ENCODE assay signal across 17 cellular contexts in genomic region chr4:127559981-127560380, GRCh38.
A peak's percentile ranks its signal among the peaks of the same experiment; 100 is the strongest.
DNase-seq lines count a peak whose midpoint lies in the region; ATAC-seq and TF ChIP-seq lines count a peak whose summit lies in the region.
"Had no signal": no experiment of that assay in that cellular context is flagged by ENCODE, and none has a peak within 500 bp of the region (broad histone marks: within the 10 kb centered on the region; RNA-seq: fewer than 3 reads in every experiment).

No MANE protein-coding gene starts in this region.

- no peak overlapping the region for H3T11ph ChIP-seq in H9 (ENCODE audit: low read length)

- no peak overlapping the region for H2AK5ac ChIP-seq in H9 (ENCODE audit: insufficient read length, low read length)
- peak overlapping the region; percentile 17 for H2AK5ac ChIP-seq in neuronal stem cell (ENCODE audit: low read depth, low read length)

- H3K4me1 Mint-ChIP-seq in H9 = no peaks in the 10 kb centered on the region
- H3K4me1 Mint-ChIP-seq: B cell; CD4-positive, CD25-positive, alpha-beta regulatory T cell; CD8-positive, alpha-beta memory T cell; GM23338 had no signal

- no peak overlapping the region for H4K5ac ChIP-seq in H9 (ENCODE audit: insufficient read length, low read depth, low read length)

- H3K23ac ChIP-seq in H9 (ENCODE audit: insufficient read length, low read depth, low read length) = no peak overlapping the region
- H3K23ac ChIP-seq in neuronal stem cell (ENCODE audit: low read depth, low read length, poor library complexity) = no peak overlapping the region

- intact Hi-C loops in upper lobe of right lung (cut with DNase I) = no loop called here

- no peaks in the 10 kb centered on the region for H3K27me3 Mint-ChIP-seq in H9 (ENCODE audit: low read depth)
- H3K27me3 Mint-ChIP-seq: B cell; CD4-positive, CD25-positive, alpha-beta regulatory T cell; CD8-positive, alpha-beta memory T cell had no signal

- no peaks in the 10 kb centered on the region for H3K79me2 ChIP-seq in H9 (ENCODE audit: insufficient read depth, low read length)

- H3K27ac ChIP-seq in H9 (ENCODE audit: insufficient read length, low read depth, low read length) (no peak overlapping the region), foreskin keratinocyte (no peak overlapping the region), neuronal stem cell (replicated peaks; ENCODE audit: low read length) (no peak overlapping the region), upper lobe of right lung (no peak overlapping the region)
- H3K27ac ChIP-seq: BLaER1, C4-2B had no signal

- H3K4ac ChIP-seq in H9 (ENCODE audit: low read depth, low read length) (no peak overlapping the region), neuronal stem cell (ENCODE audit: low read length) (no peak overlapping the region)

- no peak overlapping the region for H2BK120ac ChIP-seq in H9 (ENCODE audit: low read depth, low read length, poor library complexity, severe bottlenecking)
- H2BK120ac ChIP-seq in neuronal stem cell (ENCODE audit: low read depth, low read length) = no peak overlapping the region

- H3K9me3 ChIP-seq in H9 (ENCODE audit: control insufficient read depth, low read depth, low read length) = no peaks in the 10 kb centered on the region
- H3K9me3 ChIP-seq in neuronal stem cell (replicated peaks in 1 of 2; ENCODE audit: control insufficient read depth in 2 of 2, insufficient read depth in 1 of 2, low read depth in 1 of 2, low read length in 2 of 2) = no peaks in the 10 kb centered on the region
- H3K9me3 ChIP-seq in upper lobe of right lung = no peaks in the 10 kb centered on the region

- no peak overlapping the region for H3K9ac ChIP-seq in H9 (ENCODE audit: extremely low read depth, insufficient read length, low read length)
- H3K9ac ChIP-seq in neuronal stem cell (ENCODE audit: low read depth, low read length, poor library complexity) = no peak overlapping the region
- H3K9ac ChIP-seq: BLaER1 had no signal

- H2BK15ac ChIP-seq in H9 (ENCODE audit: low read depth, low read length) (no peak overlapping the region), neuronal stem cell (ENCODE audit: low read length) (peak overlapping the region; percentile 10)

- no peak overlapping the region for H4K8ac ChIP-seq in H9 (replicated peaks; ENCODE audit: insufficient read length, low read depth, low read length)
- H4K8ac ChIP-seq in neuronal stem cell (ENCODE audit: low read depth, low read length) = no peak overlapping the region

- no peak overlapping the region for H3K18ac ChIP-seq in H9 (ENCODE audit: insufficient read length, low read depth, low read length)
- peak overlapping the region; percentile 3 for H3K18ac ChIP-seq in neuronal stem cell (ENCODE audit: low read length)

- H2BK20ac ChIP-seq in H9 (ENCODE audit: low read depth, low read length, poor library complexity, severe bottlenecking) = no peak overlapping the region

- H3K4me3 ChIP-seq in neuronal stem cell (ENCODE audit: low read length in 2 of 2) (no peak overlapping the region), upper lobe of right lung (no peak overlapping the region)
- H3K4me3 ChIP-seq: BLaER1, GM23338 had no signal

- H4K91ac ChIP-seq in H9 (ENCODE audit: insufficient read length, low read depth, low read length) (no peak overlapping the region), neuronal stem cell (ENCODE audit: low read depth, low read length, poor library complexity) (no peak overlapping the region)

- no CpG with 5 or more reads among the region's 7 CpGs for WGBS in H9 (ENCODE audit: extremely low coverage, insufficient read length, low lambda C conversion rate)
- no CpG with 5 or more reads among the region's 7 CpGs for WGBS in neuronal stem cell (ENCODE audit: extremely low coverage in 2 of 2, insufficient read length in 2 of 2, insufficient replicate concordance in 1 of 2), 2 donors

- H3K4me1 ChIP-seq in H9 (ENCODE audit: insufficient read depth, low read length) = no peaks in the 10 kb centered on the region
- no peaks in the 10 kb centered on the region for H3K4me1 ChIP-seq in foreskin keratinocyte
- H3K4me1 ChIP-seq in neuronal stem cell (ENCODE audit: control insufficient read depth in 2 of 2, insufficient read depth in 1 of 2, low read depth in 1 of 2, low read length in 2 of 2) = no peaks in the 10 kb centered on the region
- H3K4me1 ChIP-seq in upper lobe of right lung = no peaks in the 10 kb centered on the region
- H3K4me1 ChIP-seq: BLaER1 had no signal

- H2AFZ ChIP-seq in H9 (ENCODE audit: low read length) (no peak overlapping the region), neuronal stem cell (ENCODE audit: low read length) (no peak overlapping the region)
- H2AFZ ChIP-seq: GM23338 had no signal

- DNase-seq in H9 (no peak), foreskin keratinocyte (no peak), neuronal stem cell (ENCODE audit: low spot score) (no peak), upper lobe of right lung (no peak), H4 (ENCODE audit: low spot score) (no peak), islet precursor cell (no peak)
- DNase-seq: Calu3; CD4-positive, CD25-positive, alpha-beta regulatory T cell; CD8-positive, alpha-beta memory T cell; DMS53; DMS79 treated with DMSO at 0.1 percent for 48 hours; GF-D8; HCEC 1CT had no signal

- H3K4me3 Mint-ChIP-seq in H9 = no peak overlapping the region
- H3K4me3 Mint-ChIP-seq: B cell; CD4-positive, CD25-positive, alpha-beta regulatory T cell; CD8-positive, alpha-beta memory T cell; GM23338 had no signal

- H3K23me2 ChIP-seq in H9 (ENCODE audit: insufficient read length, low read depth, low read length, poor library complexity, severe bottlenecking) = no peaks in the 10 kb centered on the region

- H4K20me1 ChIP-seq in H9 (ENCODE audit: control insufficient read depth, insufficient read depth, insufficient read length) = no peaks in the 10 kb centered on the region
- H4K20me1 ChIP-seq: BLaER1 had no signal

- no peaks in the 10 kb centered on the region for H3K9me3 Mint-ChIP-seq in H9
- H3K9me3 Mint-ChIP-seq: CD4-positive, CD25-positive, alpha-beta regulatory T cell had no signal

- H2BK12ac ChIP-seq in H9 (ENCODE audit: insufficient read length, low read depth, low read length) (no peak overlapping the region), neuronal stem cell (ENCODE audit: low read length) (no peak overlapping the region)

- no peaks in the 10 kb centered on the region for H3K36me3 Mint-ChIP-seq in H9 (ENCODE audit: insufficient read depth in 1 of 3, low read depth in 3 of 3)
- H3K36me3 Mint-ChIP-seq: CD4-positive, CD25-positive, alpha-beta regulatory T cell; CD8-positive, alpha-beta memory T cell had no signal

- no peak overlapping the region for H3K56ac ChIP-seq in H9 (ENCODE audit: insufficient read length, low read depth, low read length)

- H3K79me1 ChIP-seq in H9 (ENCODE audit: insufficient read depth, low read depth, low read length, poor library complexity, severe bottlenecking) (no peaks in the 10 kb centered on the region), neuronal stem cell (ENCODE audit: low read depth, low read length) (no peaks in the 10 kb centered on the region)

- peak overlapping the region in 1 of 3 experiments; percentile 90; a peak in 2 of 7 replicates for H3K27ac Mint-ChIP-seq in H9
- H3K27ac Mint-ChIP-seq: B cell; CD8-positive, alpha-beta memory T cell; GM23338 had no signal

- H3K27me3 ChIP-seq in H9 (ENCODE audit: insufficient read depth, low read length) (no peaks in the 10 kb centered on the region), foreskin keratinocyte (no peaks in the 10 kb centered on the region), neuronal stem cell (ENCODE audit: control insufficient read depth in 3 of 3, insufficient read depth in 3 of 3, low read depth in 1 of 3, low read length in 3 of 3) (no peaks in the 10 kb centered on the region), upper lobe of right lung (no peaks in the 10 kb centered on the region)
- H3K27me3 ChIP-seq: BLaER1 had no signal

- H3K14ac ChIP-seq in H9 (ENCODE audit: insufficient read depth, low read length) (0 out of 2 replicates have a peak overlapping the region, but pooled peaks have one; percentile 24), neuronal stem cell (ENCODE audit: low read length) (no peak overlapping the region)

- H2BK5ac ChIP-seq in H9 (ENCODE audit: insufficient read length, low read length) = no peak overlapping the region
- H2BK5ac ChIP-seq in neuronal stem cell (ENCODE audit: low read length) = no peak overlapping the region

- H3K36me3 ChIP-seq in neuronal stem cell (replicated peaks in 1 of 2; ENCODE audit: control insufficient read depth in 2 of 2, insufficient read depth in 2 of 2, low read length in 2 of 2) (no peaks in the 10 kb centered on the region), upper lobe of right lung (no peaks in the 10 kb centered on the region)
- H3K36me3 ChIP-seq: BLaER1 had no signal

- peak; percentile 26 for ATAC-seq in foreskin keratinocyte
- ATAC-seq in upper lobe of right lung = peak; percentile 36
- ATAC-seq: GM23338 had no signal

- H3K4me2 ChIP-seq in H9 (ENCODE audit: insufficient read depth, insufficient read length, low read length) (no peak overlapping the region), neuronal stem cell (ENCODE audit: insufficient read depth, low read length, poor library complexity, severe bottlenecking) (no peak overlapping the region)
- H3K4me2 ChIP-seq: BLaER1, GM23338 had no signal

- TF ChIP-seq CTCF in H9 (conservative IDR thresholded peaks at IDR 0.05) (no peak), foreskin keratinocyte (conservative IDR thresholded peaks at IDR 0.05) (no peak), upper lobe of right lung (IDR thresholded peaks at IDR 0.05) (no peak)
